Comparison of ENCODE assay signal across 15 cellular contexts in genomic region chr2:11161747-11162146, GRCh38. TPM values are rescaled to one million over a fixed set of nuclear protein-coding genes. Genes with fewer than 3 reads are reported as not detected.
DNase-seq lines count a peak whose midpoint lies in the region; ATAC-seq and TF ChIP-seq lines count a peak whose summit lies in the region.
"Had no signal": no experiment of that assay in that cellular context is flagged by ENCODE, and none has a peak within 500 bp of the region (broad histone marks: within the 10 kb centered on the region; RNA-seq: fewer than 3 reads in every experiment).

No MANE protein-coding gene starts in this region.

- no peaks in the 10 kb centered on the region for H3K27me3 Mint-ChIP-seq in activated naive CD4-positive, alpha-beta T cell treated with anti-CD3 and anti-CD28 coated beads, Interleukin-2, amount 10 ng/mL, durations not matched to agents 7 days and 5 days
- H3K27me3 Mint-ChIP-seq in endodermal cell (ENCODE audit: insufficient read depth) = peaks cover 1% of the 10 kb centered on the region
- no peaks in the 10 kb centered on the region for H3K27me3 Mint-ChIP-seq in type B pancreatic cell
- H3K27me3 Mint-ChIP-seq: CD8-positive, alpha-beta memory T cell had no signal

- H3K9me3 Mint-ChIP-seq in activated naive CD4-positive, alpha-beta T cell treated with anti-CD3 and anti-CD28 coated beads, Interleukin-2, amount 10 ng/mL, durations not matched to agents 7 days and 5 days = no peaks in the 10 kb centered on the region
- no peaks in the 10 kb centered on the region for H3K9me3 Mint-ChIP-seq in activated naive CD4-positive, alpha-beta T cell treated with anti-CD3 and anti-CD28 coated beads, Interleukin-2, amount 50 U/mL, for 72 hours
- H3K9me3 Mint-ChIP-seq in endodermal cell = no peaks in the 10 kb centered on the region
- H3K9me3 Mint-ChIP-seq in type B pancreatic cell = no peaks in the 10 kb centered on the region
- H3K9me3 Mint-ChIP-seq: CD8-positive, alpha-beta memory T cell had no signal

- peaks cover 8% of the 10 kb centered on the region for H3K36me3 Mint-ChIP-seq in activated naive CD4-positive, alpha-beta T cell treated with anti-CD3 and anti-CD28 coated beads, Interleukin-2, amount 10 ng/mL, durations not matched to agents 7 days and 5 days
- H3K36me3 Mint-ChIP-seq in activated naive CD4-positive, alpha-beta T cell treated with anti-CD3 and anti-CD28 coated beads, Interleukin-2, amount 50 U/mL, for 72 hours = no peaks in the 10 kb centered on the region
- H3K36me3 Mint-ChIP-seq in endodermal cell (ENCODE audit: low read depth) (peaks cover 3% of the 10 kb centered on the region), type B pancreatic cell (no peaks in the 10 kb centered on the region)

- no peak overlapping the region for H3K4me3 ChIP-seq in endodermal cell (ENCODE audit: low read length)

- ATAC-seq in activated naive CD4-positive, alpha-beta T cell treated with anti-CD3 and anti-CD28 coated beads, Interleukin-2, amount 50 U/mL, for 72 hours = no peak
- no peak for ATAC-seq in HG03439 (IDR thresholded peaks at IDR 0.05; ENCODE audit: unreplicated experiment)
- ATAC-seq: HepG2 had no signal

- no peaks in the 10 kb centered on the region for H3K27me3 ChIP-seq in endodermal cell (ENCODE audit: control insufficient read depth, insufficient read depth, low read length, poor library complexity, severe bottlenecking)

- no peak for DNase-seq in activated naive CD4-positive, alpha-beta T cell treated with anti-CD3 and anti-CD28 coated beads, Interleukin-2, amount 10 ng/mL, durations not matched to agents 7 days and 5 days
- no peak for DNase-seq in activated naive CD4-positive, alpha-beta T cell treated with anti-CD3 and anti-CD28 coated beads, Interleukin-2, amount 50 U/mL, for 72 hours (ENCODE audit: low spot score in 2 of 2)
- DNase-seq in endodermal cell (peak; percentile 35), type B pancreatic cell (ENCODE audit: extremely low spot score, unreplicated experiment) (peak; percentile 57), GOT3 (lab: John Stamatoyannopoulos, UW) (no peak), NCI-H774 (lab: John Stamatoyannopoulos, UW) (no peak)
- DNase-seq: CD8-positive, alpha-beta memory T cell; NCI-H1417; NCI-H2029; NCI-H2171 treated with DMSO at 0.1 percent for 48 hours; NCI-H82; SIG-M5 had no signal

- CTCF ChIA-PET in activated naive CD4-positive, alpha-beta T cell treated with anti-CD3 and anti-CD28 coated beads, Interleukin-2, amount 10 ng/mL, durations not matched to agents 7 days and 5 days (lab: Charles Lee) = interaction anchor here (0.9 to 1.6 kb wide), 5 partner anchors 14 to 285 kb away, joined by 3 to 6 read pairs (median 3); a partner anchor contains a TSS

- no peak overlapping the region for H3K9ac ChIP-seq in endodermal cell (ENCODE audit: extremely low read depth, low read length, poor library complexity, severe bottlenecking)

- 92 to 96% methylated on average over 3 to 4 of the region's 4 CpGs for WGBS in endodermal cell (ENCODE audit: insufficient coverage in 1 of 2, insufficient read length in 1 of 2), 2 experiments

- no peaks in the 10 kb centered on the region for H3K4me1 ChIP-seq in endodermal cell (ENCODE audit: control insufficient read depth, insufficient read depth, low read length)

- peak overlapping the region; percentile 59 for H3K27ac ChIP-seq in KOPT-K1 (ENCODE audit: low read depth, low read length, poor library complexity, severe bottlenecking)
- no peak overlapping the region for H3K27ac ChIP-seq in endodermal cell (ENCODE audit: low read depth, low read length)

- no peak overlapping the region for H3K4me3 Mint-ChIP-seq in activated naive CD4-positive, alpha-beta T cell treated with anti-CD3 and anti-CD28 coated beads, Interleukin-2, amount 10 ng/mL, durations not matched to agents 7 days and 5 days
- H3K4me3 Mint-ChIP-seq in endodermal cell (no peak overlapping the region), type B pancreatic cell (no peak overlapping the region)

- peaks cover 28% of the 10 kb centered on the region for H3K4me1 Mint-ChIP-seq in activated naive CD4-positive, alpha-beta T cell treated with anti-CD3 and anti-CD28 coated beads, Interleukin-2, amount 10 ng/mL, durations not matched to agents 7 days and 5 days
- H3K4me1 Mint-ChIP-seq in endodermal cell = peaks cover 10% of the 10 kb centered on the region
- H3K4me1 Mint-ChIP-seq in type B pancreatic cell (ENCODE audit: unreplicated experiment) = no peaks in the 10 kb centered on the region

- H3K9me3 ChIP-seq in KOPT-K1 (ENCODE audit: insufficient read depth, low read length, poor library complexity, severe bottlenecking) (no peaks in the 10 kb centered on the region), endodermal cell (ENCODE audit: control insufficient read depth, low read length) (no peaks in the 10 kb centered on the region)

- H3K27ac Mint-ChIP-seq in activated naive CD4-positive, alpha-beta T cell treated with anti-CD3 and anti-CD28 coated beads, Interleukin-2, amount 10 ng/mL, durations not matched to agents 7 days and 5 days = peak overlapping the region; percentile 97
- H3K27ac Mint-ChIP-seq in activated naive CD4-positive, alpha-beta T cell treated with anti-CD3 and anti-CD28 coated beads, Interleukin-2, amount 50 U/mL, for 72 hours = peak overlapping the region in 1 of 2 donors; percentile 81
- no peak overlapping the region for H3K27ac Mint-ChIP-seq in endodermal cell
- no peak overlapping the region for H3K27ac Mint-ChIP-seq in type B pancreatic cell

- TF ChIP-seq CTCF in endodermal cell (conservative IDR thresholded peaks at IDR 0.05) = no peak
- no peak for TF ChIP-seq CTCF in type B pancreatic cell (conservative IDR thresholded peaks at IDR 0.05)

- H3K36me3 ChIP-seq in KOPT-K1 (ENCODE audit: insufficient read depth, low read length) (no peaks in the 10 kb centered on the region), endodermal cell (ENCODE audit: control insufficient read depth, insufficient read depth, low read length) (no peaks in the 10 kb centered on the region)

RNA-seq across cellular contexts. Expression of gene SLC66A3, which starts 6.5 kb away (rescaled TPM):
- total RNA-seq in activated naive CD4-positive, alpha-beta T cell treated with anti-CD3 and anti-CD28 coated beads, Interleukin-2, amount 50 U/mL, for 72 hours = 10 to 100 TPM in 1 of 2 donors, 1 to 10 TPM in 1; 6.9 to 12.3 TPM
- total RNA-seq in endodermal cell = 10 to 100 TPM; 14.4 to 17.5 TPM
- polyA plus RNA-seq in endodermal cell (2013, experiment 1 of 2) = 13.4 TPM
- polyA plus RNA-seq in endodermal cell (2013, experiment 2 of 2) = 12.5 TPM
- 6.3 and 6.5 TPM in 2 replicates for total RNA-seq in type B pancreatic cell (ENCODE audit: low replicate concordance)

Comparison
In these comparisons a context has a peak if more than half of its experiments do, and no peak if none do; other contexts are left out.
1. DNase-seq: peak in endodermal cell (single experiment) and type B pancreatic cell (single experiment); none in activated naive CD4-positive, alpha-beta T cell treated with anti-CD3 and anti-CD28 coated beads, Interleukin-2, amount 10 ng/mL, durations not matched to agents 7 days and 5 days (single experiment), activated naive CD4-positive, alpha-beta T cell treated with anti-CD3 and anti-CD28 coated beads, Interleukin-2, amount 50 U/mL, for 72 hours (0 of 2), GOT3 (single experiment) and NCI-H774 (single experiment).